24 cellular contexts compared by ENCODE assay signal in genomic region chr17:16875662-16876061, GRCh38.
"Had no signal": no experiment of that assay in that cellular context is flagged by ENCODE, and none has a peak within 500 bp of the region (broad histone marks: within the 10 kb centered on the region; RNA-seq: fewer than 3 reads in every experiment).

No MANE protein-coding gene starts in this region.

- H3K27ac ChIP-seq: dorsolateral prefrontal cortex, epithelial cell of prostate, esophagus muscularis mucosa, heart right ventricle, neural progenitor cell, ovary, right atrium auricular region, tibial nerve, upper lobe of right lung had no signal

- H3K4me2 ChIP-seq: neural progenitor cell had no signal

- H3K27me3 ChIP-seq: dorsolateral prefrontal cortex, neural progenitor cell, ovary, right atrium auricular region, tibial nerve, upper lobe of right lung had no signal

- H3K4me3 ChIP-seq: dorsolateral prefrontal cortex, esophagus muscularis mucosa, heart right ventricle, lung, neural progenitor cell, ovary, right atrium auricular region, tibial nerve, upper lobe of right lung had no signal

- ATAC-seq: heart right ventricle; left ventricle myocardium superior; natural killer cell treated with Interleukin-12 subunit alpha and Interleukin-12 subunit beta and Interleukin-15 and Interleukin-18, amount 100 ng/mL, for 72 hours; upper lobe of right lung had no signal

- DNase-seq: cortex of kidney; effector memory CD4-positive, alpha-beta T cell; foreskin melanocyte; heart right ventricle; hypothalamus; left ventricle myocardium superior; mesenchymal stem cell; midbrain; nucleus accumbens; small intestine; stimulated activated CD4-positive, alpha-beta T cell treated with anti-CD3 and anti-CD28 coated beads, Interleukin-12 subunit alpha, Interleukin-12 subunit beta, amount 100 ng/mL, for 4 hours; stimulated activated CD4-positive, alpha-beta T cell treated with anti-CD3 and anti-CD28 coated beads, Interleukin-2, amount 100 ng/mL, for 48 hours; stimulated activated naive CD4-positive, alpha-beta T cell treated with Interleukin-2 at 50 U/mL for 16 hours had no signal

- H3K9me3 ChIP-seq: ovary, right atrium auricular region, upper lobe of right lung had no signal

- H3K36me3 ChIP-seq: esophagus muscularis mucosa, heart right ventricle, neural progenitor cell, ovary, right atrium auricular region, tibial nerve, upper lobe of right lung had no signal

- H3K4me1 ChIP-seq: esophagus muscularis mucosa, heart right ventricle, neural progenitor cell, right atrium auricular region, tibial nerve, upper lobe of right lung had no signal

- H2AFZ ChIP-seq: neural progenitor cell had no signal

- FAIRE-seq: keratinocyte, small intestine had no signal

- H3K9ac ChIP-seq: neural progenitor cell had no signal
